In the genomic region with DNA sequence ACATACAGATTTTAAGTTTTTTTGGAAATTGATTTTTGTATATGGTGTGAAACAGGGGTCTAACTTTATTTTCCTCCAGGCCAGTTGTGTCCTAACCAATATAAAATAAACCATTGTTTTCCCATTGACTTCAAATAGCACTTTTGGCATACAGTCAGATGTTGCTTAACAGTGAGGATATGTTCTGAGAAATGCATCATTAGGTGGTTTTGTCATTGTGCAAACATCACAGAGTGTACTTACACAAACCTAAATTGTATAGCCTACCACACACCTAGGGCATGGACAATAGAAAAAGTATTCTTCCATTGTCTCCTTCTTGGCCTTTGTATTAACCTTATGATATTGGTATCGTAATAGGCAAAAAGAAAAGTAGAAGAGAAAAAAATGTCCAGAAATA, we compare ENCODE assay signal across 1 cellular context.
TF ChIP-seq lines count a peak whose summit lies in the region.

No MANE protein-coding gene starts in this region.

TF ChIP-seq in WTC11, 78 proteins besides CTCF, POLR2A, EP300 and RAD21 (continued from another document):
- TF ChIP-seq, protein P1, sequence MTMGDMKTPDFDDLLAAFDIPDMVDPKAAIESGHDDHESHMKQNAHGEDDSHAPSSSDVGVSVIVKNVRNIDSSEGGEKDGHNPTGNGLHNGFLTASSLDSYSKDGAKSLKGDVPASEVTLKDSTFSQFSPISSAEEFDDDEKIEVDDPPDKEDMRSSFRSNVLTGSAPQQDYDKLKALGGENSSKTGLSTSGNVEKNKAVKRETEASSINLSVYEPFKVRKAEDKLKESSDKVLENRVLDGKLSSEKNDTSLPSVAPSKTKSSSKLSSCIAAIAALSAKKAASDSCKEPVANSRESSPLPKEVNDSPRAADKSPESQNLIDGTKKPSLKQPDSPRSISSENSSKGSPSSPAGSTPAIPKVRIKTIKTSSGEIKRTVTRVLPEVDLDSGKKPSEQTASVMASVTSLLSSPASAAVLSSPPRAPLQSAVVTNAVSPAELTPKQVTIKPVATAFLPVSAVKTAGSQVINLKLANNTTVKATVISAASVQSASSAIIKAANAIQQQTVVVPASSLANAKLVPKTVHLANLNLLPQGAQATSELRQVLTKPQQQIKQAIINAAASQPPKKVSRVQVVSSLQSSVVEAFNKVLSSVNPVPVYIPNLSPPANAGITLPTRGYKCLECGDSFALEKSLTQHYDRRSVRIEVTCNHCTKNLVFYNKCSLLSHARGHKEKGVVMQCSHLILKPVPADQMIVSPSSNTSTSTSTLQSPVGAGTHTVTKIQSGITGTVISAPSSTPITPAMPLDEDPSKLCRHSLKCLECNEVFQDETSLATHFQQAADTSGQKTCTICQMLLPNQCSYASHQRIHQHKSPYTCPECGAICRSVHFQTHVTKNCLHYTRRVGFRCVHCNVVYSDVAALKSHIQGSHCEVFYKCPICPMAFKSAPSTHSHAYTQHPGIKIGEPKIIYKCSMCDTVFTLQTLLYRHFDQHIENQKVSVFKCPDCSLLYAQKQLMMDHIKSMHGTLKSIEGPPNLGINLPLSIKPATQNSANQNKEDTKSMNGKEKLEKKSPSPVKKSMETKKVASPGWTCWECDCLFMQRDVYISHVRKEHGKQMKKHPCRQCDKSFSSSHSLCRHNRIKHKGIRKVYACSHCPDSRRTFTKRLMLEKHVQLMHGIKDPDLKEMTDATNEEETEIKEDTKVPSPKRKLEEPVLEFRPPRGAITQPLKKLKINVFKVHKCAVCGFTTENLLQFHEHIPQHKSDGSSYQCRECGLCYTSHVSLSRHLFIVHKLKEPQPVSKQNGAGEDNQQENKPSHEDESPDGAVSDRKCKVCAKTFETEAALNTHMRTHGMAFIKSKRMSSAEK (CRISPR knock-in tag; IDR thresholded peaks at IDR 0.05; ENCODE audit: borderline replicate concordance): no peak
- TF ChIP-seq ZNF232 (CRISPR knock-in tag; IDR thresholded peaks at IDR 0.05): no peak
- no peak for TF ChIP-seq ATF1 (CRISPR knock-in tag; IDR thresholded peaks at IDR 0.05)
- no peak for TF ChIP-seq NR1H2 (CRISPR knock-in tag; IDR thresholded peaks at IDR 0.05)
- TF ChIP-seq NR3C1 (CRISPR knock-in tag; conservative IDR thresholded peaks at IDR 0.05; ENCODE audit: low read depth): no peak
- TF ChIP-seq, protein P2, sequence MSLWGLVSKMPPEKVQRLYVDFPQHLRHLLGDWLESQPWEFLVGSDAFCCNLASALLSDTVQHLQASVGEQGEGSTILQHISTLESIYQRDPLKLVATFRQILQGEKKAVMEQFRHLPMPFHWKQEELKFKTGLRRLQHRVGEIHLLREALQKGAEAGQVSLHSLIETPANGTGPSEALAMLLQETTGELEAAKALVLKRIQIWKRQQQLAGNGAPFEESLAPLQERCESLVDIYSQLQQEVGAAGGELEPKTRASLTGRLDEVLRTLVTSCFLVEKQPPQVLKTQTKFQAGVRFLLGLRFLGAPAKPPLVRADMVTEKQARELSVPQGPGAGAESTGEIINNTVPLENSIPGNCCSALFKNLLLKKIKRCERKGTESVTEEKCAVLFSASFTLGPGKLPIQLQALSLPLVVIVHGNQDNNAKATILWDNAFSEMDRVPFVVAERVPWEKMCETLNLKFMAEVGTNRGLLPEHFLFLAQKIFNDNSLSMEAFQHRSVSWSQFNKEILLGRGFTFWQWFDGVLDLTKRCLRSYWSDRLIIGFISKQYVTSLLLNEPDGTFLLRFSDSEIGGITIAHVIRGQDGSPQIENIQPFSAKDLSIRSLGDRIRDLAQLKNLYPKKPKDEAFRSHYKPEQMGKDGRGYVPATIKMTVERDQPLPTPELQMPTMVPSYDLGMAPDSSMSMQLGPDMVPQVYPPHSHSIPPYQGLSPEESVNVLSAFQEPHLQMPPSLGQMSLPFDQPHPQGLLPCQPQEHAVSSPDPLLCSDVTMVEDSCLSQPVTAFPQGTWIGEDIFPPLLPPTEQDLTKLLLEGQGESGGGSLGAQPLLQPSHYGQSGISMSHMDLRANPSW (CRISPR knock-in tag; conservative IDR thresholded peaks at IDR 0.05; ENCODE audit: low read depth): no peak
- no peak for TF ChIP-seq ZNF121 (CRISPR knock-in tag; IDR thresholded peaks at IDR 0.05)
- TF ChIP-seq, protein P3, sequence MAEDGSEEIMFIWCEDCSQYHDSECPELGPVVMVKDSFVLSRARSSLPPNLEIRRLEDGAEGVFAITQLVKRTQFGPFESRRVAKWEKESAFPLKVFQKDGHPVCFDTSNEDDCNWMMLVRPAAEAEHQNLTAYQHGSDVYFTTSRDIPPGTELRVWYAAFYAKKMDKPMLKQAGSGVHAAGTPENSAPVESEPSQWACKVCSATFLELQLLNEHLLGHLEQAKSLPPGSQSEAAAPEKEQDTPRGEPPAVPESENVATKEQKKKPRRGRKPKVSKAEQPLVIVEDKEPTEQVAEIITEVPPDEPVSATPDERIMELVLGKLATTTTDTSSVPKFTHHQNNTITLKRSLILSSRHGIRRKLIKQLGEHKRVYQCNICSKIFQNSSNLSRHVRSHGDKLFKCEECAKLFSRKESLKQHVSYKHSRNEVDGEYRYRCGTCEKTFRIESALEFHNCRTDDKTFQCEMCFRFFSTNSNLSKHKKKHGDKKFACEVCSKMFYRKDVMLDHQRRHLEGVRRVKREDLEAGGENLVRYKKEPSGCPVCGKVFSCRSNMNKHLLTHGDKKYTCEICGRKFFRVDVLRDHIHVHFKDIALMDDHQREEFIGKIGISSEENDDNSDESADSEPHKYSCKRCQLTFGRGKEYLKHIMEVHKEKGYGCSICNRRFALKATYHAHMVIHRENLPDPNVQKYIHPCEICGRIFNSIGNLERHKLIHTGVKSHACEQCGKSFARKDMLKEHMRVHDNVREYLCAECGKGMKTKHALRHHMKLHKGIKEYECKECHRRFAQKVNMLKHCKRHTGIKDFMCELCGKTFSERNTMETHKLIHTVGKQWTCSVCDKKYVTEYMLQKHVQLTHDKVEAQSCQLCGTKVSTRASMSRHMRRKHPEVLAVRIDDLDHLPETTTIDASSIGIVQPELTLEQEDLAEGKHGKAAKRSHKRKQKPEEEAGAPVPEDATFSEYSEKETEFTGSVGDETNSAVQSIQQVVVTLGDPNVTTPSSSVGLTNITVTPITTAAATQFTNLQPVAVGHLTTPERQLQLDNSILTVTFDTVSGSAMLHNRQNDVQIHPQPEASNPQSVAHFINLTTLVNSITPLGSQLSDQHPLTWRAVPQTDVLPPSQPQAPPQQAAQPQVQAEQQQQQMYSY (CRISPR knock-in tag; IDR thresholded peaks at IDR 0.05): no peak
- TF ChIP-seq, protein P4, sequence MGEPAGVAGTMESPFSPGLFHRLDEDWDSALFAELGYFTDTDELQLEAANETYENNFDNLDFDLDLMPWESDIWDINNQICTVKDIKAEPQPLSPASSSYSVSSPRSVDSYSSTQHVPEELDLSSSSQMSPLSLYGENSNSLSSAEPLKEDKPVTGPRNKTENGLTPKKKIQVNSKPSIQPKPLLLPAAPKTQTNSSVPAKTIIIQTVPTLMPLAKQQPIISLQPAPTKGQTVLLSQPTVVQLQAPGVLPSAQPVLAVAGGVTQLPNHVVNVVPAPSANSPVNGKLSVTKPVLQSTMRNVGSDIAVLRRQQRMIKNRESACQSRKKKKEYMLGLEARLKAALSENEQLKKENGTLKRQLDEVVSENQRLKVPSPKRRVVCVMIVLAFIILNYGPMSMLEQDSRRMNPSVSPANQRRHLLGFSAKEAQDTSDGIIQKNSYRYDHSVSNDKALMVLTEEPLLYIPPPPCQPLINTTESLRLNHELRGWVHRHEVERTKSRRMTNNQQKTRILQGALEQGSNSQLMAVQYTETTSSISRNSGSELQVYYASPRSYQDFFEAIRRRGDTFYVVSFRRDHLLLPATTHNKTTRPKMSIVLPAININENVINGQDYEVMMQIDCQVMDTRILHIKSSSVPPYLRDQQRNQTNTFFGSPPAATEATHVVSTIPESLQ (CRISPR knock-in tag; IDR thresholded peaks at IDR 0.05): no peak
- no peak for TF ChIP-seq ZNF423 (CRISPR knock-in tag; IDR thresholded peaks at IDR 0.05)
- TF ChIP-seq, protein P5, sequence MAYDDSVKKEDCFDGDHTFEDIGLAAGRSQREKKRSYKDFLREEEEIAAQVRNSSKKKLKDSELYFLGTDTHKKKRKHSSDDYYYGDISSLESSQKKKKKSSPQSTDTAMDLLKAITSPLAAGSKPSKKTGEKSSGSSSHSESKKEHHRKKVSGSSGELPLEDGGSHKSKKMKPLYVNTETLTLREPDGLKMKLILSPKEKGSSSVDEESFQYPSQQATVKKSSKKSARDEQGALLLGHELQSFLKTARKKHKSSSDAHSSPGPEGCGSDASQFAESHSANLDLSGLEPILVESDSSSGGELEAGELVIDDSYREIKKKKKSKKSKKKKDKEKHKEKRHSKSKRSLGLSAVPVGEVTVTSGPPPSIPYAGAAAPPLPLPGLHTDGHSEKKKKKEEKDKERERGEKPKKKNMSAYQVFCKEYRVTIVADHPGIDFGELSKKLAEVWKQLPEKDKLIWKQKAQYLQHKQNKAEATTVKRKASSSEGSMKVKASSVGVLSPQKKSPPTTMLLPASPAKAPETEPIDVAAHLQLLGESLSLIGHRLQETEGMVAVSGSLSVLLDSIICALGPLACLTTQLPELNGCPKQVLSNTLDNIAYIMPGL (CRISPR knock-in tag; IDR thresholded peaks at IDR 0.05): no peak
